In genomic region chr9:100669968-100670367, GRCh38 we compare ENCODE assay signal across 11 cellular contexts.
DNase-seq lines count a peak whose midpoint lies in the region; ATAC-seq and TF ChIP-seq lines count a peak whose summit lies in the region.
"Had no signal": no experiment of that assay in that cellular context is flagged by ENCODE, and none has a peak within 500 bp of the region (broad histone marks: within the 10 kb centered on the region; RNA-seq: fewer than 3 reads in every experiment).

No MANE protein-coding gene starts in this region.

- 43 to 62% methylated on average over 8 of the region's 8 CpGs for WGBS in transverse colon (ENCODE audit: low coverage in 1 of 2), 2 donors

- H3K9me3 ChIP-seq in HUES48 (ENCODE audit: control insufficient read depth, insufficient read depth, low read length) (no peaks in the 10 kb centered on the region), transverse colon (no peaks in the 10 kb centered on the region), WERI-Rb-1 (ENCODE audit: severe bottlenecking) (no peaks in the 10 kb centered on the region)
- H3K9me3 ChIP-seq: SJSA1 had no signal

- no peak overlapping the region for H3K27ac ChIP-seq in HUES48 (ENCODE audit: low read depth, low read length)
- H3K27ac ChIP-seq in transverse colon, result no peak overlapping the region
- no peak overlapping the region for H3K27ac ChIP-seq in WERI-Rb-1
- H3K27ac ChIP-seq: SJSA1 had no signal

- peaks cover 29% of the 10 kb centered on the region for H3K4me1 ChIP-seq in HUES48 (ENCODE audit: control insufficient read depth, insufficient read depth, low read length)
- H3K4me1 ChIP-seq in transverse colon, result no peaks in the 10 kb centered on the region
- H3K4me1 ChIP-seq: SJSA1 had no signal

- ATAC-seq in GM21737 (IDR thresholded peaks at IDR 0.05; ENCODE audit: unreplicated experiment), result no peak

- no peak for TF ChIP-seq POLR2A in transverse colon (IDR thresholded peaks at IDR 0.05)

- H3K9ac ChIP-seq in HUES48 (ENCODE audit: low read depth, low read length), result 0 out of 2 replicates have a peak overlapping the region, but pooled peaks have one; percentile 21

- H3K27me3 ChIP-seq in HUES48 (ENCODE audit: control insufficient read depth, insufficient read depth, low read length), result no peaks in the 10 kb centered on the region
- no peaks in the 10 kb centered on the region for H3K27me3 ChIP-seq in transverse colon
- no peaks in the 10 kb centered on the region for H3K27me3 ChIP-seq in WERI-Rb-1 (ENCODE audit: insufficient read depth, low read depth, severe bottlenecking)
- H3K27me3 ChIP-seq: SJSA1 had no signal

- H3K36me3 ChIP-seq in HUES48 (ENCODE audit: control insufficient read depth, insufficient read depth, low read length) (no peaks in the 10 kb centered on the region), transverse colon (no peaks in the 10 kb centered on the region), WERI-Rb-1 (no peaks in the 10 kb centered on the region)
- H3K36me3 ChIP-seq: SJSA1 had no signal

- in situ Hi-C loops in transverse colon (cut with MboI; ENCODE audit: low pct_ligation_motif_present in 1 of 4, low pct_unique_long_range_greater_than_20kb in 1 of 4, low sequenced_read_pairs in 3 of 4), result no loop called here

- no peak overlapping the region for H3K4me3 ChIP-seq in HUES48 (ENCODE audit: low read depth, low read length)
- no peak overlapping the region for H3K4me3 ChIP-seq in transverse colon
- H3K4me3 ChIP-seq in WERI-Rb-1 (ENCODE audit: low read depth, low read length), result no peak overlapping the region
- H3K4me3 ChIP-seq: SJSA1 had no signal

- no peak for TF ChIP-seq EP300 in transverse colon (IDR thresholded peaks at IDR 0.05; ENCODE audit: low read depth)

- intact Hi-C loops in transverse colon (cut with DNase I; ENCODE audit: low total_unique reads), result no loop called here

- no peak for TF ChIP-seq CTCF in transverse colon (IDR thresholded peaks at IDR 0.05)
- no peak for TF ChIP-seq CTCF in WERI-Rb-1 (IDR thresholded peaks at IDR 0.05; ENCODE audit: low read depth, low read length)

- DNase-seq in COR-L47 (lab: John Stamatoyannopoulos, UW), result peak; percentile 17
- peak; percentile 66 to 74 for DNase-seq in NCI-H526 (lab: John Stamatoyannopoulos, UW)
- peak; percentile 60 for DNase-seq in iPS DF 19.7 (ENCODE audit: low read depth, low spot score)
- DNase-seq in putamen (ENCODE audit: low spot score), result no peak
- no peak for DNase-seq in transverse colon
- no peak for DNase-seq in WERI-Rb-1
- DNase-seq: HCEC 1CT, NCI-H1436 treated with DMSO at 0.1 percent for 48 hours had no signal

Comparison
In these comparisons a context has a peak if more than half of its experiments do, and no peak if none do; other contexts are left out.
1. DNase-seq: peak in COR-L47 (single experiment), NCI-H526 (2 of 2) and iPS DF 19.7 (single experiment); none in putamen (single experiment), transverse colon (single experiment) and WERI-Rb-1 (single experiment).